Comparison of ENCODE assay signal across 24 cellular contexts in the genomic region with DNA sequence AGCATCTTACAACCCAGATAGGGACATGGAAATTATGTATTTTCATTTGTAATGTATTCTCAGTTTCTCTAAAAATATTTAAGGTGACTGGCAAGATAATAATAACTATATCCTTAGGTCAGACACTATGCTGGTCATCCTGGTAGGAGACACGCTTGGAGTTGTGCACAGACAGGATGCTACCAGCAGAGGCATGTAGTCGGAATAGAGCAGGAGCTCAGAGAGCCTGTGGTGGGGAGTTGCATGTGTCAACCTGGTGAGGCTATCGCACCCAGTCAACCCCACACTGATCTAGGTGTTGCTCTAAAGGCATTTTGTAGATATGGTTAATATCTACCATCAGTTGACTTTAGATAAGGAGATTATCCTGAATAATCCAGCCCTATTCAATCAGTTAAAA.
DNase-seq lines count a peak whose midpoint lies in the region; ATAC-seq, FAIRE-seq and TF ChIP-seq lines count a peak whose summit lies in the region.
"Had no signal": no experiment of that assay in that cellular context is flagged by ENCODE, and none has a peak within 500 bp of the region (broad histone marks: within the 10 kb centered on the region; RNA-seq: fewer than 3 reads in every experiment).

No MANE protein-coding gene starts in this region.

- FAIRE-seq in HepG2 (lab: Jason Lieb, UNC), result no peak
- FAIRE-seq: GM12892, GM19239 had no signal

- no TSS peak for BruUV-seq in HepG2 (replicated peaks; lab: Mats Ljungman, UMichigan)
- BruUV-seq in MCF 10A (replicated peaks; lab: Mats Ljungman, UMichigan), result no TSS peak

- in situ Hi-C loops in HepG2 (cut with HindIII; ENCODE audit: extremely low pct_ligation_motif_present, low pct_unique_long_range_greater_than_20kb), result no loop called here
- in situ Hi-C loops in brain microvascular endothelial cell (cut with HindIII; ENCODE audit: low pct_ligation_motif_present, low sequenced_read_pairs), result no loop called here

- no peak for TF ChIP-seq RAD21 in HepG2 (CRISPR knock-in tag; IDR thresholded peaks at IDR 0.05)

- H3K9me3 ChIP-seq in HepG2 (ENCODE audit: low read length) (no peaks in the 10 kb centered on the region), right lobe of liver (no peaks in the 10 kb centered on the region), neural progenitor cell (ENCODE audit: low read depth) (no peaks in the 10 kb centered on the region)
- H3K9me3 ChIP-seq in effector memory CD4-positive, alpha-beta T cell (ENCODE audit: control insufficient read depth, low read length), result no peaks in the 10 kb centered on the region

- CTCF ChIA-PET in HepG2 (lab: Yijun Ruan, JAX; ENCODE audit: low intra/inter-chr PET ratio, low total read pairs), result no interaction called here
- CTCF ChIA-PET in MCF 10A (lab: Yijun Ruan, JAX), result no interaction called here

- DNase-seq in HepG2 (ENCODE audit: low spot score) (no peak), right lobe of liver (no peak), brain microvascular endothelial cell (no peak), neural progenitor cell (ENCODE audit: low spot score) (no peak), H7 (no peak), MCF 10A (ENCODE audit: unreplicated experiment) (no peak), NOMO-1 treated with dmso at 0.1 percent for 144 hours (lab: John Stamatoyannopoulos, UW; ENCODE audit: unreplicated experiment) (no peak)
- no peak for DNase-seq in effector memory CD4-positive, alpha-beta T cell
- DNase-seq: 8988T, Calu3, DMS79 treated with DMSO at 0.1 percent for 48 hours, Karpas-422, NCI-H1105, NCI-H1436 treated with DMSO at 0.1 percent for 48 hours, NCI-H187 treated with DMSO at 0.1 percent for 48 hours, NCI-H2107, NCI-H446, NCI-H524 treated with DMSO at 0.1 percent for 48 hours, NCI-H774, SHP77 had no signal

- intact Hi-C loops in HepG2 (cut with micrococcal nuclease; ENCODE audit: unreplicated experiment), result no loop called here
- intact Hi-C loops in right lobe of liver (cut with DNase I), result no loop called here
- intact Hi-C loops in MCF 10A (cut with micrococcal nuclease), result no loop called here

- ATAC-seq in HepG2 (peak; percentile 35; the same call in 1 of the 3 replicates), right lobe of liver (no peak)
- ATAC-seq: Panc1 had no signal

- H3K79me2 ChIP-seq in HepG2 (ENCODE audit: insufficient read depth, low read length), result no peaks in the 10 kb centered on the region
- H3K79me2 ChIP-seq in neural progenitor cell (ENCODE audit: low read depth), result no peaks in the 10 kb centered on the region

- no peaks in the 10 kb centered on the region for H3K27me3 ChIP-seq in HepG2 (ENCODE audit: control insufficient read depth in 1 of 2, insufficient read depth in 2 of 2, low read length in 2 of 2)
- H3K27me3 ChIP-seq in right lobe of liver, result no peaks in the 10 kb centered on the region
- peaks cover 2% of the 10 kb centered on the region for H3K27me3 ChIP-seq in brain microvascular endothelial cell (replicated peaks)
- no peaks in the 10 kb centered on the region for H3K27me3 ChIP-seq in neural progenitor cell
- no peaks in the 10 kb centered on the region; the same call in 1 of the 2 replicates for H3K27me3 ChIP-seq in H7 (ENCODE audit: control insufficient read depth, insufficient read depth, low read length)
- H3K27me3 ChIP-seq in effector memory CD4-positive, alpha-beta T cell (replicated peaks; ENCODE audit: control insufficient read depth, insufficient read depth, low read length, poor library complexity, severe bottlenecking), result no peaks in the 10 kb centered on the region

- no peaks in the 10 kb centered on the region for H4K20me1 ChIP-seq in HepG2 (ENCODE audit: insufficient read depth, low read length)
- peaks cover 3% of the 10 kb centered on the region for H4K20me1 ChIP-seq in neural progenitor cell (ENCODE audit: low read depth)

- H3K27ac Mint-ChIP-seq in neural progenitor cell (no peak overlapping the region), MCF 10A (ENCODE audit: low read depth, unreplicated experiment) (no peak overlapping the region)

- H3K4me1 ChIP-seq in HepG2 (ENCODE audit: insufficient read depth, low read length) (no peaks in the 10 kb centered on the region), right lobe of liver (no peaks in the 10 kb centered on the region), neural progenitor cell (peaks cover 15% of the 10 kb centered on the region)
- H3K4me1 ChIP-seq in effector memory CD4-positive, alpha-beta T cell (ENCODE audit: control insufficient read depth, insufficient read depth, low read length, poor library complexity, severe bottlenecking), result no peaks in the 10 kb centered on the region

- WGBS in HepG2 (ENCODE audit: low lambda C conversion rate), result 0% methylated on average over 3 of the region's 3 CpGs
- 59% methylated on average over 2 of the region's 3 CpGs for WGBS in right lobe of liver (ENCODE audit: insufficient coverage, low coverage, low lambda C conversion rate, missing lambda C conversion rate)

- H3K9ac ChIP-seq in HepG2 (ENCODE audit: insufficient read depth, low read depth, low read length) (no peak overlapping the region), neural progenitor cell (no peak overlapping the region)

- H3K4me3 ChIP-seq in HepG2 (replicated peaks in 1 of 3; ENCODE audit: insufficient read depth in 1 of 3, low read depth in 2 of 3, low read length in 3 of 3) (no peak overlapping the region), right lobe of liver (no peak overlapping the region), brain microvascular endothelial cell (ENCODE audit: low read depth, low read length) (no peak overlapping the region), neural progenitor cell (no peak overlapping the region), H7 (ENCODE audit: insufficient read depth, low read depth, low read length) (no peak overlapping the region)
- H3K4me3 ChIP-seq in effector memory CD4-positive, alpha-beta T cell (ENCODE audit: insufficient read depth, low read depth, low read length, poor library complexity, severe bottlenecking), result no peak overlapping the region

- no peak for TF ChIP-seq POLR2A in HepG2 (IDR thresholded peaks at IDR 0.05; ENCODE audit: insufficient read depth in 1 of 2, low read depth in 2 of 2, low read length in 2 of 2)
- TF ChIP-seq POLR2A in right lobe of liver (IDR thresholded peaks at IDR 0.05), result no peak

- H3K27ac ChIP-seq in HepG2 (ENCODE audit: extremely low read length, insufficient read depth, low read length) (no peak overlapping the region), right lobe of liver (no peak overlapping the region), brain microvascular endothelial cell (no peak overlapping the region), neural progenitor cell (no peak overlapping the region)
- no peak overlapping the region for H3K27ac ChIP-seq in effector memory CD4-positive, alpha-beta T cell (ENCODE audit: insufficient read depth, low read length, poor library complexity, severe bottlenecking)
- H3K27ac ChIP-seq: RWPE1 had no signal

- H3K27me3 Mint-ChIP-seq in neural progenitor cell (ENCODE audit: insufficient read depth, low read depth), result peaks cover 7% of the 10 kb centered on the region
- H3K27me3 Mint-ChIP-seq in MCF 10A (ENCODE audit: insufficient read depth, unreplicated experiment), result peaks cover 21% of the 10 kb centered on the region

- H3K36me3 ChIP-seq in HepG2 (replicated peaks in 1 of 2; ENCODE audit: control insufficient read depth in 1 of 2, insufficient read depth in 2 of 2, low read length in 2 of 2) (no peaks in the 10 kb centered on the region), right lobe of liver (no peaks in the 10 kb centered on the region), brain microvascular endothelial cell (replicated peaks) (no peaks in the 10 kb centered on the region), neural progenitor cell (no peaks in the 10 kb centered on the region), H7 (replicated peaks; ENCODE audit: control insufficient read depth, insufficient read depth, low read length) (no peaks in the 10 kb centered on the region)
- no peaks in the 10 kb centered on the region for H3K36me3 ChIP-seq in effector memory CD4-positive, alpha-beta T cell (ENCODE audit: control insufficient read depth, insufficient read depth, low read length)

- no peak for TF ChIP-seq EP300 in HepG2 (IDR thresholded peaks at IDR 0.05; ENCODE audit: low read depth in 2 of 2, low read length in 2 of 2)
- no peak for TF ChIP-seq EP300 in HepG2 (CRISPR knock-in tag; IDR thresholded peaks at IDR 0.05; ENCODE audit: borderline replicate concordance)

- H3F3A ChIP-seq in neural progenitor cell (ENCODE audit: low read depth), result no peaks in the 10 kb centered on the region

- H2AFZ ChIP-seq in HepG2 (ENCODE audit: low read length), result no peak overlapping the region
- no peak overlapping the region for H2AFZ ChIP-seq in neural progenitor cell (replicated peaks)

- H3K4me2 ChIP-seq in HepG2 (ENCODE audit: low read depth, low read length) (no peak overlapping the region), neural progenitor cell (no peak overlapping the region)

- POLR2A ChIA-PET in HepG2 (lab: Yijun Ruan, JAX) (no interaction called here), MCF 10A (lab: Yijun Ruan, JAX) (no interaction called here)

- H3K9me3 Mint-ChIP-seq in neural progenitor cell, result no peaks in the 10 kb centered on the region
- H3K9me3 Mint-ChIP-seq in MCF 10A (ENCODE audit: unreplicated experiment), result no peaks in the 10 kb centered on the region

- TF ChIP-seq CTCF in HepG2 (CRISPR knock-in tag; IDR thresholded peaks at IDR 0.05) (no peak), right lobe of liver (IDR thresholded peaks at IDR 0.05) (no peak), brain microvascular endothelial cell (IDR thresholded peaks at IDR 0.05; ENCODE audit: low read depth, low read length, missing control alignments) (peak; percentile 35), neural progenitor cell (IDR thresholded peaks at IDR 0.05) (peak; percentile 5), MCF 10A (IDR thresholded peaks at IDR 0.05; ENCODE audit: unreplicated experiment) (no peak)

- no peak overlapping the region for H3K4me3 Mint-ChIP-seq in neural progenitor cell
- no peak overlapping the region for H3K4me3 Mint-ChIP-seq in MCF 10A (ENCODE audit: unreplicated experiment)

- H3K4me1 Mint-ChIP-seq in neural progenitor cell, result peaks cover 4% of the 10 kb centered on the region
- H3K4me1 Mint-ChIP-seq in MCF 10A (ENCODE audit: insufficient read depth, unreplicated experiment), result no peaks in the 10 kb centered on the region

- no peaks in the 10 kb centered on the region for H3K36me3 Mint-ChIP-seq in neural progenitor cell
- H3K36me3 Mint-ChIP-seq in MCF 10A (ENCODE audit: insufficient read depth, unreplicated experiment), result no peaks in the 10 kb centered on the region

TF ChIP-seq in HepG2, 621 proteins besides CTCF, POLR2A, EP300 and RAD21:
- TF ChIP-seq FOSL2 (CRISPR knock-in tag; IDR thresholded peaks at IDR 0.05) (no peak), GTF3A (CRISPR knock-in tag; conservative IDR thresholded peaks at IDR 0.05) (no peak)

Comparison
In these comparisons a context has a peak if more than half of its experiments do, and no peak if none do; other contexts are left out.
1. CTCF ChIP-seq: peak in brain microvascular endothelial cell (single experiment) and neural progenitor cell (single experiment); none in HepG2 (single experiment), right lobe of liver (0 of 4) and MCF 10A (single experiment).